ENCODE assay signal across 23 cellular contexts in the genomic region with DNA sequence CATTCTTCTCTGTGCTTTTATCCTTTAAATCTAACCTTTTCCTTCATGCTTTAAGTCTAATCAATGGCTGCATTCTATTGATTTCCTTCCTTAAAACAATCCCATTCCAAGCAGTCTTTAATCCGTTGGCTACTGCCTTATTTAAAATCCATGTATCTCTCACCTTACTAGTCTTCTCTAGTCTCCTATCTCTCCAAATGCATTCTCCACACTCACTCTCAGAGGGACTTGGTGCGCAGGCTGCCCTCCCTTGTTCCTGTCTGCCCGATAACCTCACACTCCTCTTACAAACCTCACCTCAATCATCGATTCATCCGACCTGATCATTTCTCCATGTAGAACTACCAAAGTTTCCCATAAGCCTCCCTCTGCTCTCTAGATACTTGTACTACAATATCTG. TPM values are rescaled to one million over a fixed set of nuclear protein-coding genes. Genes with fewer than 3 reads are reported as not detected.
DNase-seq lines count a peak whose midpoint lies in the region; ATAC-seq, FAIRE-seq and TF ChIP-seq lines count a peak whose summit lies in the region.
"Had no signal": no experiment of that assay in that cellular context is flagged by ENCODE, and none has a peak within 500 bp of the region (broad histone marks: within the 10 kb centered on the region; RNA-seq: fewer than 3 reads in every experiment).

No MANE protein-coding gene starts in this region.

- 93% methylated on average over 5 of the region's 5 CpGs for WGBS in K562 (ENCODE audit: insufficient coverage, low coverage, missing lambda C conversion rate)

- no peak overlapping the region for H2AFZ ChIP-seq in K562 (ENCODE audit: low read depth, low read length)

- POLR2A ChIA-PET in K562 (lab: Yijun Ruan, JAX), result interaction anchor here (0.7 to 3.2 kb wide), 4 partner anchors 10 to 20 kb away, joined by 3 to 24 read pairs (median 4); no protein-coding TSS in a partner anchor

- no peaks in the 10 kb centered on the region for H3K9me1 ChIP-seq in K562 (ENCODE audit: control insufficient read depth, insufficient read depth, low read length)

- H3K4me1 Mint-ChIP-seq in activated naive CD4-positive, alpha-beta T cell treated with anti-CD3 and anti-CD28 coated beads, Interleukin-2, amount 10 ng/mL, durations not matched to agents 7 days and 5 days, result no peaks in the 10 kb centered on the region

- no peaks in the 10 kb centered on the region for H3K79me2 ChIP-seq in K562 (ENCODE audit: control insufficient read depth, insufficient read depth, low read length)

- TF ChIP-seq RAD21 in K562 (CRISPR knock-in tag; conservative IDR thresholded peaks at IDR 0.05 in 1 of 2, IDR thresholded peaks at IDR 0.05 in 1 of 2), result no peak

- peak; percentile 40; the same call in 1 of the 2 replicates for TF ChIP-seq POLR2A in GM12891 (IDR thresholded peaks at IDR 0.05; ENCODE audit: low read depth, low read length)
- peak; percentile 12 for TF ChIP-seq POLR2A in NB4 (IDR thresholded peaks at IDR 0.05; ENCODE audit: extremely low read depth, insufficient read length)
- TF ChIP-seq POLR2A in K562 (conservative IDR thresholded peaks at IDR 0.05), result peak; percentile 70

- no peaks in the 10 kb centered on the region for H4K20me1 ChIP-seq in K562 (replicated peaks; ENCODE audit: control insufficient read depth, insufficient read depth, low read length)

- no TSS peak for BruUV-seq in K562 (replicated peaks; lab: Mats Ljungman, UMichigan)

- H3K9ac ChIP-seq in K562 (ENCODE audit: insufficient read depth in 1 of 2, low read depth in 2 of 2, low read length in 2 of 2), result no peak overlapping the region
- H3K9ac ChIP-seq: BLaER1 treated with 17β-estradiol and CSF1 and Interleukin-3, amounts not matched to agents 10 nM and 100 nM had no signal

- no peak for FAIRE-seq in GM12891 (lab: Jason Lieb, UNC)
- no peak for FAIRE-seq in K562 (lab: Jason Lieb, UNC)

- H3K4me2 ChIP-seq in K562 (ENCODE audit: insufficient read depth, low read length), result no peak overlapping the region
- H3K4me2 ChIP-seq: BLaER1 treated with 17β-estradiol and CSF1 and Interleukin-3, amounts not matched to agents 10 nM and 100 nM had no signal

- peak overlapping the region; percentile 59 for H3K27ac Mint-ChIP-seq in activated naive CD4-positive, alpha-beta T cell treated with anti-CD3 and anti-CD28 coated beads, Interleukin-2, amount 10 ng/mL, durations not matched to agents 7 days and 5 days
- H3K27ac Mint-ChIP-seq: CD8-positive, alpha-beta T cell had no signal

- H3K4me3 Mint-ChIP-seq in activated naive CD4-positive, alpha-beta T cell treated with anti-CD3 and anti-CD28 coated beads, Interleukin-2, amount 10 ng/mL, durations not matched to agents 7 days and 5 days, result no peak overlapping the region
- H3K4me3 Mint-ChIP-seq: CD8-positive, alpha-beta T cell had no signal

- no peak overlapping the region for H3K27ac ChIP-seq in K562 (ENCODE audit: extremely low read depth, low read depth, low read length)
- H3K27ac ChIP-seq in foreskin keratinocyte, result no peak overlapping the region
- H3K27ac ChIP-seq: BLaER1 treated with 17β-estradiol and CSF1 and Interleukin-3, amounts not matched to agents 10 nM and 100 nM; SK-N-MC had no signal

- TF ChIP-seq EP300 in K562 (IDR thresholded peaks at IDR 0.05; ENCODE audit: low read length), result no peak

- H3K9me3 ChIP-seq in K562 (replicated peaks; ENCODE audit: control insufficient read depth, insufficient read depth, low read depth, low read length), result no peaks in the 10 kb centered on the region

- peaks cover 83% of the 10 kb centered on the region for H3K36me3 ChIP-seq in K562 (ENCODE audit: control insufficient read depth, insufficient read depth, low read length)

- no peak for DNase-seq in activated naive CD4-positive, alpha-beta T cell treated with anti-CD3 and anti-CD28 coated beads, Interleukin-2, amount 10 ng/mL, durations not matched to agents 7 days and 5 days
- DNase-seq in activated naive CD4-positive, alpha-beta T cell (lab: John Stamatoyannopoulos, UW), result no peak
- DNase-seq in GM12891 (ENCODE audit: insufficient read length, low spot score), result no peak
- DNase-seq in NB4 (ENCODE audit: low read depth), result no peak
- DNase-seq in K562 (ENCODE audit: extremely low read depth in 1 of 4, low spot score in 3 of 4), result no peak
- no peak for DNase-seq in foreskin keratinocyte
- no peak for DNase-seq in NCI-H774 (lab: John Stamatoyannopoulos, UW)
- no peak for DNase-seq in stimulated activated naive CD4-positive, alpha-beta T cell (lab: John Stamatoyannopoulos, UW)
- DNase-seq: Calu3; CD8-positive, alpha-beta T cell; DMS53; H7; KBM-7; MV-4-11; NCI-H1417; NCI-H187 treated with DMSO at 0.1 percent for 48 hours; NCI-H2227 treated with DMSO at 0.1 percent for 48 hours; NCI-H510A treated with DMSO at 0.1 percent for 48 hours; NCI-H82; OCI-M1; SHP77 had no signal

- CTCF ChIA-PET in activated naive CD4-positive, alpha-beta T cell treated with anti-CD3 and anti-CD28 coated beads, Interleukin-2, amount 10 ng/mL, durations not matched to agents 7 days and 5 days (lab: Charles Lee), result no interaction called here
- CTCF ChIA-PET in K562 (lab: Yijun Ruan, JAX; ENCODE audit: low intra/inter-chr PET ratio), result no interaction called here

- ATAC-seq in K562, result peak; percentile 36; the same call in 2 of the 3 replicates
- ATAC-seq in foreskin keratinocyte, result no peak
- ATAC-seq: CD8-positive, alpha-beta T cell had no signal

- no peaks in the 10 kb centered on the region for H3K4me1 ChIP-seq in K562 (replicated peaks in 1 of 2; ENCODE audit: control insufficient read depth in 2 of 2, insufficient read depth in 2 of 2, low read length in 2 of 2)
- peaks cover 8% of the 10 kb centered on the region for H3K4me1 ChIP-seq in foreskin keratinocyte
- H3K4me1 ChIP-seq: BLaER1 treated with 17β-estradiol and CSF1 and Interleukin-3, amounts not matched to agents 10 nM and 100 nM had no signal

- H3K9me3 Mint-ChIP-seq in activated naive CD4-positive, alpha-beta T cell treated with anti-CD3 and anti-CD28 coated beads, Interleukin-2, amount 10 ng/mL, durations not matched to agents 7 days and 5 days, result no peaks in the 10 kb centered on the region
- H3K9me3 Mint-ChIP-seq: CD8-positive, alpha-beta T cell had no signal

- H3K4me3 ChIP-seq in NB4 (ENCODE audit: low read depth, low read length) (no peak overlapping the region), K562 (no peak overlapping the region)
- H3K4me3 ChIP-seq: BLaER1 treated with 17β-estradiol and CSF1 and Interleukin-3, amounts not matched to agents 10 nM and 100 nM; SK-N-MC had no signal

- H3K27me3 Mint-ChIP-seq in activated naive CD4-positive, alpha-beta T cell treated with anti-CD3 and anti-CD28 coated beads, Interleukin-2, amount 10 ng/mL, durations not matched to agents 7 days and 5 days, result no peaks in the 10 kb centered on the region

- in situ Hi-C loops in K562 (cut with MboI), result no loop called here

- no peaks in the 10 kb centered on the region for H3K27me3 ChIP-seq in K562 (ENCODE audit: control insufficient read depth in 2 of 2, insufficient read depth in 2 of 2, low read length in 2 of 2)
- H3K27me3 ChIP-seq in foreskin keratinocyte, result no peaks in the 10 kb centered on the region
- H3K27me3 ChIP-seq: BLaER1 treated with 17β-estradiol and CSF1 and Interleukin-3, amounts not matched to agents 10 nM and 100 nM had no signal

- TF ChIP-seq CTCF in NB4 (IDR thresholded peaks at IDR 0.05; ENCODE audit: low read depth, low read length) (no peak), K562 (IDR thresholded peaks at IDR 0.05 in 2 of 3, conservative IDR thresholded peaks at IDR 0.05 in 1 of 3; ENCODE audit: insufficient read depth in 2 of 3, low read depth in 1 of 3, low read length in 3 of 3) (no peak), foreskin keratinocyte (conservative IDR thresholded peaks at IDR 0.05) (no peak)

- intact Hi-C loops in K562 (cut with micrococcal nuclease), result no loop called here

- peaks cover 60% of the 10 kb centered on the region for H3K36me3 Mint-ChIP-seq in activated naive CD4-positive, alpha-beta T cell treated with anti-CD3 and anti-CD28 coated beads, Interleukin-2, amount 10 ng/mL, durations not matched to agents 7 days and 5 days

RNA-seq across cellular contexts. Expression of gene PSMD12, which starts 23.1 kb away (rescaled TPM):
- polyA plus RNA-seq in GM12891 (2012; ENCODE audit: low read depth, missing spikeins), result 34.1 TPM
- total RNA-seq in K562 (2011; cell fraction: chromatin; rRNA removed; ENCODE audit: low replicate concordance), result 38.5 and 116 TPM in 2 replicates
- 19.7 and 20.5 TPM in 2 replicates for total RNA-seq in K562 (2011; cell fraction: nucleolus; rRNA removed)
- 33.6 and 56.9 TPM in 2 replicates for total RNA-seq in K562 (2011; cell fraction: nucleoplasm; rRNA removed)
- total RNA-seq in K562 (2014; rRNA removed), result 36.6 and 46.1 TPM in 2 replicates
- total RNA-seq in K562 (2014; rRNA removed; fragmentation: Illumina TruSeq; extraction: Trizol), result 60.9 and 84.1 TPM in 2 replicates
- 47.3 and 54.8 TPM in 2 replicates for total RNA-seq in K562 (2015; rRNA removed; fragmentation: Illumina TruSeq; extraction: Trizol)
- 90.0 and 103 TPM in 2 replicates for total RNA-seq in K562 (2021)
- 55.0 and 87.9 TPM in 2 replicates for polyA plus RNA-seq in K562 (2011; rRNA removed)
- polyA plus RNA-seq in K562 (2011; cell fraction: cytosol; rRNA removed), result 15.6 and 22.5 TPM in 2 replicates
- 15.6 and 20.4 TPM in 2 replicates for polyA plus RNA-seq in K562 (2011; cell fraction: nucleus; rRNA removed)
- polyA plus RNA-seq in K562 (2012), result 46.5 and 101 TPM in 2 replicates
- polyA plus RNA-seq in K562 (2014; fragmentation: Illumina TruSeq; extraction: Trizol), result 136 and 150 TPM in 2 replicates
- 10 to 100 TPM; 39.5 to 65.5 TPM for polyA plus RNA-seq in K562 (2014; fragmentation: Nextera tagmentation; extraction: Ambion mirVana)
- polyA plus RNA-seq in K562 (2014; rRNA removed), result 86.9 and 108 TPM in 2 replicates
- polyA minus RNA-seq in K562 (2011; rRNA and poly(A)+ RNA removed), result 75.8 and 76.9 TPM in 2 replicates
- 27.1 and 32.6 TPM in 2 replicates for polyA minus RNA-seq in K562 (2011; cell fraction: cytosol; rRNA and poly(A)+ RNA removed)
- 15.3 and 26.3 TPM in 2 replicates for polyA minus RNA-seq in K562 (2011; cell fraction: nucleus; rRNA and poly(A)+ RNA removed)
- total RNA-seq in foreskin keratinocyte, result 55.1 and 66.5 TPM in 2 replicates
- 39.9 and 50.6 TPM in 2 replicates for polyA plus RNA-seq in foreskin keratinocyte

RNA-seq across cellular contexts. Expression of gene PITPNC1, which starts 33.8 kb away (rescaled TPM):
- polyA plus RNA-seq in GM12891 (2012; ENCODE audit: low read depth, missing spikeins), result 15.5 TPM
- total RNA-seq in K562 (2011; cell fraction: chromatin; rRNA removed; ENCODE audit: low replicate concordance), result 2.3 and 5.3 TPM in 2 replicates
- total RNA-seq in K562 (2011; cell fraction: nucleolus; rRNA removed), result 0.53 and 1.2 TPM in 2 replicates
- 1.8 TPM in 2 replicates for total RNA-seq in K562 (2011; cell fraction: nucleoplasm; rRNA removed)
- 0.37 and 0.82 TPM in 2 replicates for total RNA-seq in K562 (2014; rRNA removed)
- 0.70 and 0.80 TPM in 2 replicates for total RNA-seq in K562 (2014; rRNA removed; fragmentation: Illumina TruSeq; extraction: Trizol)
- 0.25 and 0.53 TPM in 2 replicates for total RNA-seq in K562 (2015; rRNA removed; fragmentation: Illumina TruSeq; extraction: Trizol)
- 0.85 and 1.1 TPM in 2 replicates for total RNA-seq in K562 (2021)
- 0.65 and 0.76 TPM in 2 replicates for polyA plus RNA-seq in K562 (2011; rRNA removed)
- polyA plus RNA-seq in K562 (2011; cell fraction: cytosol; rRNA removed), result 0.21 and 0.65 TPM in 2 replicates
- 0.30 and 0.56 TPM in 2 replicates for polyA plus RNA-seq in K562 (2011; cell fraction: nucleus; rRNA removed)
- polyA plus RNA-seq in K562 (2012), result 0.56 and 0.58 TPM in 2 replicates
- polyA plus RNA-seq in K562 (2014; fragmentation: Illumina TruSeq; extraction: Trizol), result 0.83 and 1.0 TPM in 2 replicates
- polyA plus RNA-seq in K562 (2014; fragmentation: Nextera tagmentation; extraction: Ambion mirVana), result under 1 TPM; 0.11 to 0.45 TPM
- 0.37 and 0.49 TPM in 2 replicates for polyA plus RNA-seq in K562 (2014; rRNA removed)
- polyA minus RNA-seq in K562 (2011; rRNA and poly(A)+ RNA removed), result 1.3 and 2.2 TPM in 2 replicates
- 0.48 TPM in 1 of 2 replicates, not detected in the other for polyA minus RNA-seq in K562 (2011; cell fraction: cytosol; rRNA and poly(A)+ RNA removed)
- 0.56 and 0.67 TPM in 2 replicates for polyA minus RNA-seq in K562 (2011; cell fraction: nucleus; rRNA and poly(A)+ RNA removed)
- total RNA-seq in foreskin keratinocyte, result 58.4 and 64.8 TPM in 2 replicates
- polyA plus RNA-seq in foreskin keratinocyte, result 56.4 and 57.3 TPM in 2 replicates

Comparison
In these comparisons a context has a peak if more than half of its experiments do, and no peak if none do; other contexts are left out.
1. POLR2A ChIP-seq: peak in every context shown above with its lines; median percentile 70 in K562; 40 in GM12891; 12 in NB4.